1 cellular context compared by ENCODE assay signal in genomic region chr3:12809435-12809834, GRCh38.
A peak's percentile ranks its signal among the peaks of the same experiment; 100 is the strongest.
TF ChIP-seq lines count a peak whose summit lies in the region.

No MANE protein-coding gene starts in this region.

TF ChIP-seq in K562, 482 proteins besides CTCF, POLR2A, EP300 and RAD21:
- TF ChIP-seq MNT (conservative IDR thresholded peaks at IDR 0.05) (no peak), ZFP36 (IDR thresholded peaks at IDR 0.05; ENCODE audit: low read depth, low read length, partially characterized antibody) (peak; percentile 32)
